ENCODE assay signal across 22 cellular contexts in the genomic region with DNA sequence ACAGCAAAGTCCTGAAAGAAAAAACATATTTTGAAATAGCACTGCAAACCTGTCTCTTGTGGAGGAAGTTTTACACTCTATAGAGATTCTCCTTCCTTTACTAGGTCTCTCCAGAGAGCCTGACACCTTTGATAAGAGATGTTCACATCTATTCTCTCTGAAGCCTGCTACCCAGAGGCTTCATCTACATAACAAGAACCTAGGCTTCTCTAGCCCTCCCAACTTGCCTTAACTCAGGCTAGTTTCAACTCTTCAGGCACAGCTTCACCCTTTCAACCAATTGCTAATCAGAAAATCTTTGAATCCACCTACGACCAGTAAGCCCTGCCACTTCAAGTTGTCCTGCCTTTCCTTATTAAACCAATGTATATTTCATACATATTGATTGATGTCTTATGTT.
"Had no signal": no experiment of that assay in that cellular context is flagged by ENCODE, and none has a peak within 500 bp of the region (broad histone marks: within the 10 kb centered on the region; RNA-seq: fewer than 3 reads in every experiment).

No MANE protein-coding gene starts in this region.

- H3K9me3 ChIP-seq: esophagus squamous epithelium, prostate gland, thyroid gland had no signal

- H3K27me3 Mint-ChIP-seq: effector memory CD8-positive, alpha-beta T cell; memory B cell; stimulated activated naive B cell treated with anti-CD40 and anti-IgM and Interleukin-4, amounts not matched to agents 10 μg/mL and 1 μg/mL and 100 μg/mL, for 72 hours had no signal

- H3K9me3 Mint-ChIP-seq: effector memory CD8-positive, alpha-beta T cell; memory B cell; nephron; stimulated activated naive B cell treated with anti-CD40 and anti-IgM and Interleukin-4, amounts not matched to agents 10 μg/mL and 1 μg/mL and 100 μg/mL, for 72 hours; stimulated activated naive CD8-positive, alpha-beta T cell treated with anti-CD3 and anti-CD28 coated beads, Interleukin-15, Interleukin-2, amounts not matched to agents 100 ng/mL and 50 ng/mL, for 24 hours had no signal

- H3K27ac Mint-ChIP-seq: memory B cell; nephron; stimulated activated naive B cell treated with anti-CD40 and anti-IgM and Interleukin-4, amounts not matched to agents 10 μg/mL and 1 μg/mL and 100 μg/mL, for 72 hours; stimulated activated naive CD8-positive, alpha-beta T cell treated with anti-CD3 and anti-CD28 coated beads, Interleukin-15, Interleukin-2, amounts not matched to agents 100 ng/mL and 50 ng/mL, for 24 hours had no signal

- H3K4me1 ChIP-seq: esophagus squamous epithelium, prostate gland, thyroid gland had no signal

- H3K36me3 ChIP-seq: esophagus squamous epithelium, prostate gland, thyroid gland had no signal

- H3K4me3 ChIP-seq: coronary artery, esophagus squamous epithelium, lung, prostate gland, thyroid gland had no signal

- H3K27me3 ChIP-seq: thyroid gland had no signal

- ATAC-seq: effector memory CD8-positive, alpha-beta T cell; left lobe of liver; right cardiac atrium; stimulated activated naive B cell treated with anti-CD40 and anti-IgM and Interleukin-4, amounts not matched to agents 10 μg/mL and 1 μg/mL and 100 μg/mL, for 72 hours had no signal

- DNase-seq: dermis blood vessel endothelial cell; effector memory CD8-positive, alpha-beta T cell; erythroblast; esophagus squamous epithelium; foreskin melanocyte; hypothalamus; kidney; nucleus accumbens; right cardiac atrium; small intestine; stimulated activated CD4-positive, alpha-beta T cell treated with anti-CD3 and anti-CD28 coated beads, Interleukin-15, amount 100 ng/mL, for 24 hours; stimulated activated CD4-positive, alpha-beta T cell treated with anti-CD3 and anti-CD28 coated beads, Interleukin-2, amount 100 ng/mL, for 48 hours; stimulated activated naive B cell treated with anti-CD40 and anti-IgM and Interleukin-4, amounts not matched to agents 10 μg/mL and 1 μg/mL and 100 μg/mL, for 72 hours; thyroid gland; trophoblast cell had no signal

- H3K27ac ChIP-seq: coronary artery, esophagus squamous epithelium, prostate gland, thyroid gland had no signal

- H3K4me3 Mint-ChIP-seq: effector memory CD8-positive, alpha-beta T cell; memory B cell; stimulated activated naive B cell treated with anti-CD40 and anti-IgM and Interleukin-4, amounts not matched to agents 10 μg/mL and 1 μg/mL and 100 μg/mL, for 72 hours; stimulated activated naive CD8-positive, alpha-beta T cell treated with anti-CD3 and anti-CD28 coated beads, Interleukin-15, Interleukin-2, amounts not matched to agents 100 ng/mL and 50 ng/mL, for 24 hours had no signal
